In the genomic region with DNA sequence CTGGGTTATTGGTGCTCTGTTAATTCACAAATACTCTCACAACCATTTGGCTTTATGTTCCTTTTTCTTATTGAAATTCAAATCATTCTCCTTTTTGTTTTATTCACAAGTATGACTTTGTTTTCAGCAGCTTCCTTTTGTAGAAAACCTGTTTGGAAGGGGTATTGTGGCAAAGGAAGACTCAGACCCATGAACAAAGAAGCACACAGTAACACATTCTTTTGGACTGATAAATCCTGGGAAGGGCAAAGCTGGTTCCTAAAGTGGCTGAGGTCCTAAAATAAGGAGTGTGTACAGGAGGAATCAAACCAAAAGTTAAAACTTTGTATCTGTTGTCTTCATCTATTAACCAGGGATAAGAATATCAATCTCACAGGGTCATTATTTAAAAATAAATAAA, we compare ENCODE assay signal across 30 cellular contexts.
"Had no signal": no experiment of that assay in that cellular context is flagged by ENCODE, and none has a peak within 500 bp of the region (broad histone marks: within the 10 kb centered on the region; RNA-seq: fewer than 3 reads in every experiment).

No MANE protein-coding gene starts in this region.

- H3K4me3 ChIP-seq: ovary, psoas muscle, right lobe of liver, sigmoid colon, skin epidermis, smooth muscle cell, spleen, suprapubic skin, testis, tibial artery, transverse colon, upper lobe of right lung, uterus had no signal

- H3K79me2 ChIP-seq: parathyroid adenoma had no signal

- H3K9me3 ChIP-seq: ovary, psoas muscle, right lobe of liver, sigmoid colon, suprapubic skin, testis, tibial artery, transverse colon, upper lobe of right lung, uterus had no signal

- DNase-seq: naive thymus-derived CD8-positive, alpha-beta T cell; nephron progenitor cell; occipital lobe; ovary; posterior cingulate gyrus; psoas muscle; right cardiac atrium; right lobe of liver; sigmoid colon; spleen; stimulated activated CD4-positive, alpha-beta T cell treated with anti-CD3 and anti-CD28 coated beads, Interleukin-12 subunit alpha, Interleukin-12 subunit beta, amount 100 ng/mL, for 4 hours; stimulated activated CD4-positive, alpha-beta T cell treated with anti-CD3 and anti-CD28 coated beads, Interleukin-1b, Interleukin-23, amount 100 ng/mL, for 48 hours; stimulated activated CD4-positive, alpha-beta T cell treated with anti-CD3 and anti-CD28 coated beads, Interleukin-4, amount 100 ng/mL, for 1 hour; stimulated activated CD4-positive, alpha-beta T cell treated with anti-CD3 and anti-CD28 coated beads, Interleukin-4, amount 100 ng/mL, for 4 hours; stimulated activated CD8-positive, alpha-beta memory T cell treated with anti-CD3 and anti-CD28 coated beads, Interleukin-4, amount 100 ng/mL, for 48 hours; stimulated activated naive CD4-positive, alpha-beta T cell; stimulated activated naive CD8-positive, alpha-beta T cell treated with anti-CD3 and anti-CD28 coated beads, Interleukin-15, amount 100 ng/mL, for 72 hours; stimulated activated naive CD8-positive, alpha-beta T cell treated with anti-CD3 and anti-CD28 coated beads, Interleukin-15, Interleukin-2, amounts not matched to agents 100 U/mL and 50 U/mL, for 24 hours; substantia nigra; testis; tibial artery; transverse colon; upper lobe of right lung; uterus had no signal

- H3K4me2 ChIP-seq: smooth muscle cell had no signal

- H3K27me3 ChIP-seq: ovary, right lobe of liver, sigmoid colon, spleen, suprapubic skin, testis, tibial artery, transverse colon, upper lobe of right lung, uterus had no signal

- H3K9ac ChIP-seq: parathyroid adenoma had no signal

- H3K4me1 ChIP-seq: parathyroid adenoma, psoas muscle, right lobe of liver, sigmoid colon, spleen, testis, tibial artery, transverse colon, upper lobe of right lung, uterus had no signal

- ATAC-seq: naive thymus-derived CD8-positive, alpha-beta T cell; natural killer cell treated with Interleukin-12 subunit alpha and Interleukin-12 subunit beta and Interleukin-15 and Interleukin-18, amount 100 ng/mL, for 72 hours; psoas muscle; right cardiac atrium; right lobe of liver; stimulated activated memory B cell treated with anti-CD40 and anti-IgM and Interleukin-4, amounts not matched to agents 10 μg/mL and 1 μg/mL and 100 μg/mL, for 72 hours; stimulated activated naive CD8-positive, alpha-beta T cell treated with anti-CD3 and anti-CD28 coated beads, Interleukin-15, amount 100 ng/mL, for 72 hours; stimulated activated naive CD8-positive, alpha-beta T cell treated with anti-CD3 and anti-CD28 coated beads, Interleukin-15, Interleukin-2, amounts not matched to agents 100 U/mL and 50 U/mL, for 24 hours; upper lobe of right lung had no signal

- H2AFZ ChIP-seq: parathyroid adenoma had no signal

- H3K36me3 ChIP-seq: ovary, right lobe of liver, sigmoid colon, spleen, suprapubic skin, tibial artery, transverse colon, upper lobe of right lung, uterus had no signal

- H3K27ac ChIP-seq: ovary, parathyroid adenoma, psoas muscle, right lobe of liver, sigmoid colon, skin epidermis, spleen, suprapubic skin, testis, tibial artery, transverse colon, upper lobe of right lung, uterus had no signal
